15 cellular contexts compared by ENCODE assay signal in the genomic region with DNA sequence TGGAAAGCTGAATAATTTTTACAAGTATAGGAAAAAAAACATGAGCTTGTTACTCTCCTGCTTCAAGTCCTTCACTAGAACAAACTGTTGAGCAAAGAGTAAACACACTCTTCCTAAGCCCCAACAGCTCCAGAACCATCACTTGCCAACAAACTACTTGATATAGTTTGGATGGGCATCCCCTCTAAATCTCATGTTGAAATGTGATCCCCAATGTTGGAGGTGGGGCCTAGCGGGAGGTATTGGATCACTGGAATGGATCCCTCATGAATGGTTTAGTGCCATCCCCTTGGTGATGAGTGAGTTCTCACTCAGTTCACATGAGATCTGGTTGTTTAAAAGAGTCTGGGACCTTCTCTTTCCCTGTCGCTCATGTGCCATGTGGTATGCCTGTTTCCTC.
"Had no signal": no experiment of that assay in that cellular context is flagged by ENCODE, and none has a peak within 500 bp of the region (broad histone marks: within the 10 kb centered on the region; RNA-seq: fewer than 3 reads in every experiment).

No MANE protein-coding gene starts in this region.

- H3K4me3 ChIP-seq: esophagus squamous epithelium, left ventricle myocardium inferior, mucosa of descending colon, right atrium auricular region, sigmoid colon, skin epidermis, stomach, uterus had no signal

- H3K9me3 ChIP-seq: esophagus squamous epithelium, left ventricle myocardium inferior, mucosa of descending colon, right atrium auricular region, sigmoid colon, stomach, uterus had no signal

- H3K9me3 Mint-ChIP-seq: dendritic cell treated with granulocyte-macrophage colony-stimulating factor and Interleukin-4, amounts not matched to agents 40 ng/mL and 50 ng/mL, for 4 days; effector memory CD8-positive, alpha-beta T cell; immature natural killer cell; naive thymus-derived CD8-positive, alpha-beta T cell; neural crest cell; type B pancreatic cell had no signal

- H3K27me3 ChIP-seq: esophagus squamous epithelium, right atrium auricular region, sigmoid colon, stomach, uterus had no signal

- H3K36me3 ChIP-seq: uterus had no signal

- H3K27ac ChIP-seq: esophagus squamous epithelium, left ventricle myocardium inferior, right atrium auricular region, skin epidermis, uterus had no signal

- H3K27me3 Mint-ChIP-seq: effector memory CD8-positive, alpha-beta T cell; naive thymus-derived CD8-positive, alpha-beta T cell; type B pancreatic cell had no signal

- ATAC-seq: effector memory CD8-positive, alpha-beta T cell; mucosa of descending colon; naive thymus-derived CD8-positive, alpha-beta T cell had no signal

- H3K4me1 Mint-ChIP-seq: immature natural killer cell had no signal

- H3K27ac Mint-ChIP-seq: dendritic cell treated with granulocyte-macrophage colony-stimulating factor and Interleukin-4, amounts not matched to agents 40 ng/mL and 50 ng/mL, for 4 days; effector memory CD8-positive, alpha-beta T cell; immature natural killer cell; type B pancreatic cell had no signal

- DNase-seq: effector memory CD8-positive, alpha-beta T cell; esophagus squamous epithelium; immature natural killer cell; left ventricle myocardium inferior; mucosa of descending colon; naive thymus-derived CD8-positive, alpha-beta T cell; sigmoid colon; stimulated activated naive CD4-positive, alpha-beta T cell; stomach; uterus had no signal

- H3K4me3 Mint-ChIP-seq: dendritic cell treated with granulocyte-macrophage colony-stimulating factor and Interleukin-4, amounts not matched to agents 40 ng/mL and 50 ng/mL, for 4 days; effector memory CD8-positive, alpha-beta T cell; immature natural killer cell; naive thymus-derived CD8-positive, alpha-beta T cell; neural crest cell; type B pancreatic cell had no signal
